In genomic region chr2:70645733-70646420, GRCh38 we compare ENCODE assay signal across 11 cellular contexts.
DNase-seq lines count a peak whose midpoint lies in the region; ATAC-seq and TF ChIP-seq lines count a peak whose summit lies in the region.
"Had no signal": no experiment of that assay in that cellular context is flagged by ENCODE, and none has a peak within 500 bp of the region (broad histone marks: within the 10 kb centered on the region; RNA-seq: fewer than 3 reads in every experiment).

No MANE protein-coding gene starts in this region.

- H3K27me3 Mint-ChIP-seq in HFFc6 (ENCODE audit: insufficient read depth), result peaks cover 20% of the 10 kb centered on the region
- H3K27me3 Mint-ChIP-seq in effector memory CD8-positive, alpha-beta T cell, result peaks cover 0 to 18% of the 10 kb centered on the region in 2 donors

- no peaks in the 10 kb centered on the region for H3K9me3 Mint-ChIP-seq in HFFc6
- no peaks in the 10 kb centered on the region for H3K9me3 Mint-ChIP-seq in effector memory CD8-positive, alpha-beta T cell

- no peaks in the 10 kb centered on the region for H3K36me3 Mint-ChIP-seq in HFFc6 (ENCODE audit: low read depth)
- peaks cover 4% of the 10 kb centered on the region for H3K36me3 Mint-ChIP-seq in effector memory CD8-positive, alpha-beta T cell (ENCODE audit: insufficient read depth)

- H3K27ac Mint-ChIP-seq in HFFc6, result no peak overlapping the region
- no peak overlapping the region for H3K27ac Mint-ChIP-seq in effector memory CD8-positive, alpha-beta T cell

- DNase-seq in NCI-H2171 treated with DMSO at 0.1 percent for 48 hours (lab: John Stamatoyannopoulos, UW) (peak; percentile 26), NCI-H2171 (lab: John Stamatoyannopoulos, UW) (no peak), HFFc6 (no peak), SK-MEL-5 (ENCODE audit: low read depth, low spot score) (peak; percentile 41), left lobe of liver (ENCODE audit: low spot score) (no peak), NCI-H2081 (lab: John Stamatoyannopoulos, UW) (no peak)
- DNase-seq in effector memory CD8-positive, alpha-beta T cell, result no peak
- DNase-seq: activated CD8-positive, alpha-beta memory T cell treated with anti-CD3 and anti-CD28 coated beads for 24 hours; hippocampal formation; NCI-H446 had no signal

- in situ Hi-C loops in SK-MEL-5 (cut with HindIII; ENCODE audit: low pct_unique_long_range_greater_than_20kb, low sequenced_read_pairs), result no loop called here

- ATAC-seq in left lobe of liver, result peak; percentile 58
- ATAC-seq in effector memory CD8-positive, alpha-beta T cell (replicated peaks), result no peak
- no peak for ATAC-seq in GM18868 (IDR thresholded peaks at IDR 0.05; ENCODE audit: unreplicated experiment)

- no peak overlapping the region for H3K4me3 Mint-ChIP-seq in HFFc6
- H3K4me3 Mint-ChIP-seq in effector memory CD8-positive, alpha-beta T cell, result no peak overlapping the region

- TF ChIP-seq CTCF in HFFc6 (IDR thresholded peaks at IDR 0.05), result peak; percentile 48

- H3K4me1 Mint-ChIP-seq in HFFc6 (ENCODE audit: low read depth), result peaks cover 8% of the 10 kb centered on the region; the same call in 1 of the 2 replicates
- no peaks in the 10 kb centered on the region for H3K4me1 Mint-ChIP-seq in effector memory CD8-positive, alpha-beta T cell (ENCODE audit: low read depth in 2 of 2)

Comparison
In these comparisons a context has a peak if more than half of its experiments do, and no peak if none do; other contexts are left out.
1. DNase-seq: peak in NCI-H2171 treated with DMSO at 0.1 percent for 48 hours (single experiment) and SK-MEL-5 (single experiment); none in NCI-H2171 (single experiment), HFFc6 (single experiment), left lobe of liver (single experiment), effector memory CD8-positive, alpha-beta T cell (0 of 3) and NCI-H2081 (0 of 2).